1 cellular context compared by ENCODE assay signal in genomic region chr15:58988011-58988785, GRCh38.
TF ChIP-seq lines count a peak whose summit lies in the region.

No MANE protein-coding gene starts in this region.

TF ChIP-seq in GM12878, 131 proteins besides CTCF, POLR2A, EP300 and RAD21:
- TF ChIP-seq FOXK2 (IDR thresholded peaks at IDR 0.05) = no peak
- TF ChIP-seq FOXM1 (IDR thresholded peaks at IDR 0.05; ENCODE audit: low read depth, low read length) = no peak
- TF ChIP-seq ELK1 (IDR thresholded peaks at IDR 0.05; ENCODE audit: low read depth, low read length) = no peak
- no peak for TF ChIP-seq USF2 (IDR thresholded peaks at IDR 0.05; ENCODE audit: borderline replicate concordance, low read depth, low read length)
- no peak for TF ChIP-seq RCOR1 (conservative IDR thresholded peaks at IDR 0.05; ENCODE audit: low read depth, low read length)
- TF ChIP-seq RUNX3 (IDR thresholded peaks at IDR 0.05; ENCODE audit: low read length) = peak; percentile 43
- 0 out of 2 replicates have a peak, but pooled peaks have one; percentile 27 for TF ChIP-seq MAX (IDR thresholded peaks at IDR 0.05; ENCODE audit: low read depth, low read length)
- peak in 1 of 2 experiments; percentile 56; a peak in 1 of 3 replicates for TF ChIP-seq EGR1 (IDR thresholded peaks at IDR 0.05; ENCODE audit: borderline replicate concordance in 1 of 2, low read depth in 2 of 2, low read length in 2 of 2)
- peak; percentile 79; the same call in 1 of the 2 replicates for TF ChIP-seq SPI1 (IDR thresholded peaks at IDR 0.05; ENCODE audit: borderline replicate concordance, insufficient read depth, low read depth, low read length)
- TF ChIP-seq ETV6 (conservative IDR thresholded peaks at IDR 0.05 in 1 of 2, IDR thresholded peaks at IDR 0.05 in 1 of 2; ENCODE audit: borderline replicate concordance in 1 of 2, low read depth in 1 of 2) = no peak
- peak; percentile 72; the same call in 1 of the 2 replicates for TF ChIP-seq CHD2 (IDR thresholded peaks at IDR 0.05; ENCODE audit: borderline replicate concordance, low read depth, low read length)
- TF ChIP-seq EZH2 (IDR thresholded peaks at IDR 0.05; ENCODE audit: borderline replicate concordance, control insufficient read depth, low read depth, low read length) = no peak
- TF ChIP-seq PML (IDR thresholded peaks at IDR 0.05; ENCODE audit: low read length) = peak; percentile 51; the same call in 1 of the 2 replicates
- peak; percentile 62; the same call in 1 of the 2 replicates for TF ChIP-seq SIN3A (IDR thresholded peaks at IDR 0.05; ENCODE audit: low read depth, low read length)
- TF ChIP-seq SMAD5 (IDR thresholded peaks at IDR 0.05; ENCODE audit: low read depth) = peak; percentile 20
- 0 out of 2 replicates have a peak, but pooled peaks have one; percentile 11 for TF ChIP-seq PAX5 (IDR thresholded peaks at IDR 0.05; ENCODE audit: borderline replicate concordance, low read depth, low read length)
- no peak for TF ChIP-seq ZNF622 (IDR thresholded peaks at IDR 0.05)
- peak in 1 of 2 experiments; percentile 37; a peak in 2 of 4 replicates for TF ChIP-seq IKZF2 (IDR thresholded peaks at IDR 0.05)
- TF ChIP-seq SUPT20H (IDR thresholded peaks at IDR 0.05; ENCODE audit: borderline replicate concordance, control insufficient read depth, low read depth, low read length) = no peak
- TF ChIP-seq NKRF (conservative IDR thresholded peaks at IDR 0.05) = no peak
- TF ChIP-seq NRF1 (conservative IDR thresholded peaks at IDR 0.05; ENCODE audit: low read depth, low read length) = peak; percentile 30; the same call in 1 of the 2 replicates
- TF ChIP-seq RELA (IDR thresholded peaks at IDR 0.05; ENCODE audit: borderline replicate concordance, partially characterized antibody) = peak; percentile 1
- TF ChIP-seq BACH1 (IDR thresholded peaks at IDR 0.05; ENCODE audit: borderline replicate concordance) = 0 out of 2 replicates have a peak, but pooled peaks have one; percentile 18
- TF ChIP-seq PRDM15 (CRISPR knock-in tag; IDR thresholded peaks at IDR 0.05) = no peak
- no peak; the same call in 1 of the 2 replicates for TF ChIP-seq IKZF1 (conservative IDR thresholded peaks at IDR 0.05)
- no peak for TF ChIP-seq E4F1 (IDR thresholded peaks at IDR 0.05; ENCODE audit: borderline replicate concordance, partially characterized antibody)
- TF ChIP-seq ZNF24 (IDR thresholded peaks at IDR 0.05) = no peak
- no peak for TF ChIP-seq BCL11A (IDR thresholded peaks at IDR 0.05; ENCODE audit: low read depth, low read length)
- TF ChIP-seq BHLHE40 (IDR thresholded peaks at IDR 0.05; ENCODE audit: borderline replicate concordance in 1 of 2, low read depth in 2 of 2, low read length in 1 of 2) = peak in 1 of 2 experiments; percentile 14; a peak in 1 of 4 replicates
- TF ChIP-seq MXI1 (IDR thresholded peaks at IDR 0.05; ENCODE audit: low read depth, low read length) = peak; percentile 15; the same call in 1 of the 2 replicates
- 0 out of 2 replicates have a peak, but pooled peaks have one; percentile 43 for TF ChIP-seq NBN (IDR thresholded peaks at IDR 0.05)
- TF ChIP-seq YY1 (IDR thresholded peaks at IDR 0.05; ENCODE audit: low read depth, low read length) = peak; percentile 32; the same call in 1 of the 2 replicates
